Comparison of ENCODE assay signal across 8 cellular contexts in the genomic region with DNA sequence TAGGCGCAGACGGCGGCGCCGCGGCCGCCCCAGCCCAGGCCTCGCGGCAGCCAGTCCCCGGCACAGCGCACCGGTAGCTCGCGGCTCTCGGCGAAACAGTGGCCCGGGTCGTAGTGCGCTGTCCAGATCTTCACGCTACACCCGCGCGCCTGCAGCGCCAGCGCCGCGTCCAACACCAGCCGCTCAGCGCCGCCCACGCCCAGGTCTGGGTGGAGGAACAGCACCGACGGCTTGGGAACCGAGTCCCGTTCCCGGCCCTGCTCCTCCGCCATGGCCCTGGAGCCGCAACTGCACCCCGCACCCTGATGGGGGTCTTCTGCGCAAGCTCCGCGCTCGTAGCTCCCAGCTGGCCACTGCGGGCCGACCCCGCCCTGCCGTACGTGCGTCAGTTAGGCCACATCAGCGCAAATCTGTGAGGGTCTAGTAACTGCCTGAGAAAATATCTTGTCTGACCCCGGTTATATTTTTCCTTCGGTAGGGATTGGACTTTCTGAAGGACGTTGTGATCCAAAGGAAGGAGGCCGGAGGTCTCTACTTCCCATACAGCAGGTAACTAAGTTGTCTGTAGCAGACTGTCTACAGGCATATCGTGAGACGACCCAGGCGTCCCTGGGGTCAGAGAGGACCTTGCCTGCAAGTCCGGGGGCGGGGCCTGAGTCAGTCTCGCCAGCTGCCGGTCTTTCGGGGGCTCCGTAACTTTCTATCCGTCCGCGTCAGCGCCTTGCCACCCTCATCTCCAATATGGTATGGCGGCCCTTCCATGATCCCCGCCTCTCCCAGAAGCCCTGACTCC. TPM values are rescaled to one million over a fixed set of nuclear protein-coding genes. Genes with fewer than 3 reads are reported as not detected.
DNase-seq lines count a peak whose midpoint lies in the region; ATAC-seq and TF ChIP-seq lines count a peak whose summit lies in the region.

A gene with protein sequence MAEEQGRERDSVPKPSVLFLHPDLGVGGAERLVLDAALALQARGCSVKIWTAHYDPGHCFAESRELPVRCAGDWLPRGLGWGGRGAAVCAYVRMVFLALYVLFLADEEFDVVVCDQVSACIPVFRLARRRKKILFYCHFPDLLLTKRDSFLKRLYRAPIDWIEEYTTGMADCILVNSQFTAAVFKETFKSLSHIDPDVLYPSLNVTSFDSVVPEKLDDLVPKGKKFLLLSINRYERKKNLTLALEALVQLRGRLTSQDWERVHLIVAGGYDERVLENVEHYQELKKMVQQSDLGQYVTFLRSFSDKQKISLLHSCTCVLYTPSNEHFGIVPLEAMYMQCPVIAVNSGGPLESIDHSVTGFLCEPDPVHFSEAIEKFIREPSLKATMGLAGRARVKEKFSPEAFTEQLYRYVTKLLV (minus strand): TSS at position 320 of the 793 bp plus-strand sequence. CDS start 48 bp downstream, at position 272.
A gene (plus strand): TSS at position 660 of the 793 bp plus-strand sequence. CDS start 82 bp downstream, at position 742.

- H3K9me3 Mint-ChIP-seq in activated B cell treated with CpG ODN at 0.5 μM for 24 hours (no peaks in the 10 kb centered on the region), immature natural killer cell (peaks cover 0 to 2% (median 0%) of the 10 kb centered on the region in 6 donors)

- peak within 1 kb of the TSS; percentile 99 for H3K27ac ChIP-seq in AG04450 (ENCODE audit: low read depth, low read length)
- peak within 1 kb of the TSS; percentile 100 for H3K27ac ChIP-seq in caudate nucleus (ENCODE audit: low read depth, low read length)

- intact Hi-C loops in activated B cell treated with CpG ODN at 0.5 μM for 24 hours (cut with micrococcal nuclease), result loop anchor here (1.0 to 5.0 kb wide), 9 partner anchors 9 to 877 kb away; a partner anchor contains a TSS

- no peaks in the 10 kb centered on the region for H3K27me3 ChIP-seq in AG04450 (ENCODE audit: control insufficient read depth, insufficient read depth, low read length)

- CTCF ChIA-PET in AG04450 (lab: Charles Lee), result interaction anchor here (0.6 to 2.1 kb wide), 5 partner anchors 10 to 49 kb away, joined by 3 to 21 read pairs (median 7); no protein-coding TSS in a partner anchor
- CTCF ChIA-PET in activated B cell treated with CpG ODN at 0.5 μM for 24 hours (lab: Charles Lee), result interaction anchor here (1.6 to 6.0 kb wide), 5 partner anchors 11 to 58 kb away, joined by 4 to 40 read pairs (median 19); no protein-coding TSS in a partner anchor

- H3K9me3 ChIP-seq in AG04450 (ENCODE audit: control insufficient read depth, insufficient read depth, low read length), result no peaks in the 10 kb centered on the region; the same call in 1 of the 2 replicates

- no peaks in the 10 kb centered on the region for H3K27me3 Mint-ChIP-seq in activated B cell treated with CpG ODN at 0.5 μM for 24 hours
- H3K27me3 Mint-ChIP-seq in immature natural killer cell (ENCODE audit: low read depth in 3 of 3), result peaks cover 9 to 16% (median 9%) of the 10 kb centered on the region in 3 donors

- H3K27ac Mint-ChIP-seq in activated B cell treated with CpG ODN at 0.5 μM for 24 hours (peak within 1 kb of the TSS; percentile 100), immature natural killer cell (peak within 1 kb of the TSS; percentile 100)

- POLR2A ChIA-PET in AG04450 (lab: Yijun Ruan, JAX) (interaction anchor here (0.6 to 2.3 kb wide), 10 partner anchors 11 to 682 kb away, joined by 3 to 22 read pairs (median 4); no protein-coding TSS in a partner anchor), activated B cell treated with CpG ODN at 0.5 μM for 24 hours (lab: Charles Lee) (interaction anchor here (0.6 to 7.1 kb wide), 33 partner anchors 9 to 863 kb away, joined by 3 to 191 read pairs (median 5); a partner anchor contains a TSS)

- ATAC-seq in GM18909 (IDR thresholded peaks at IDR 0.05; ENCODE audit: poor library complexity, unreplicated experiment), result peak; percentile 94
- peak; percentile 89 for ATAC-seq in HG03175 (IDR thresholded peaks at IDR 0.05; ENCODE audit: unreplicated experiment)
- peak; percentile 89 for ATAC-seq in activated B cell treated with CpG ODN at 0.5 μM for 24 hours (ENCODE audit: low read depth)

- peak within 1 kb of the TSS; percentile 98 for H3K4me3 ChIP-seq in AG04450 (ENCODE audit: low read depth, low read length)

- H3K4me3 Mint-ChIP-seq in activated B cell treated with CpG ODN at 0.5 μM for 24 hours, result peak within 1 kb of the TSS; percentile 97
- peak within 1 kb of the TSS; percentile 99 to 100 (median 99) for H3K4me3 Mint-ChIP-seq in immature natural killer cell

- H3K4me1 Mint-ChIP-seq in activated B cell treated with CpG ODN at 0.5 μM for 24 hours (peaks cover 72% of the 10 kb centered on the region), immature natural killer cell (peaks cover 70 to 94% of the 10 kb centered on the region in 2 donors)

- TF ChIP-seq CTCF in AG04450 (IDR thresholded peaks at IDR 0.05; ENCODE audit: low read depth, low read length), result no peak
- TF ChIP-seq CTCF in activated B cell treated with CpG ODN at 0.5 μM for 24 hours (IDR thresholded peaks at IDR 0.05), result no peak

- DNase-seq in AG04450 (ENCODE audit: low read depth, low spot score), result peak; percentile 91
- peak; percentile 84 for DNase-seq in NCI-H226
- DNase-seq in activated B cell treated with CpG ODN at 0.5 μM for 24 hours, result peak; percentile 84
- DNase-seq in caudate nucleus (lab: John Stamatoyannopoulos, UW), result peak; percentile 52 to 97 (median 92)
- DNase-seq in immature natural killer cell, result peak; percentile 96 to 97 (median 96)
- peak; percentile 87 for DNase-seq in smooth muscle cell of the brain vasculature (ENCODE audit: low read depth, low spot score)

- peaks cover 86% of the 10 kb centered on the region for H3K36me3 Mint-ChIP-seq in activated B cell treated with CpG ODN at 0.5 μM for 24 hours (ENCODE audit: low read depth)
- H3K36me3 Mint-ChIP-seq in immature natural killer cell, result peaks cover 0 to 12% (median 11%) of the 10 kb centered on the region in 3 donors

RNA-seq across cellular contexts. Expression of the first gene that starts in this region (rescaled TPM):
- polyA plus RNA-seq in AG04450 (2011; rRNA removed), result 55.0 and 61.6 TPM in 2 replicates
- 31.5 and 35.6 TPM in 2 replicates for polyA minus RNA-seq in AG04450 (2011; rRNA and poly(A)+ RNA removed)
- total RNA-seq in activated B cell treated with CpG ODN at 0.5 μM for 24 hours, result 51.9 and 54.4 TPM in 2 replicates
- 10 to 100 TPM; 23.8 to 37.1 (median 32.4) TPM for polyA plus RNA-seq in immature natural killer cell

RNA-seq across cellular contexts. Expression of the second gene that starts in this region (rescaled TPM):
- 207 and 221 TPM in 2 replicates for polyA plus RNA-seq in AG04450 (2011; rRNA removed)
- polyA minus RNA-seq in AG04450 (2011; rRNA and poly(A)+ RNA removed), result 38.3 and 61.4 TPM in 2 replicates
- total RNA-seq in activated B cell treated with CpG ODN at 0.5 μM for 24 hours, result 200 and 243 TPM in 2 replicates
- 100 to 1,000 TPM; 408 to 447 (median 440) TPM for polyA plus RNA-seq in immature natural killer cell

Comparison
In these comparisons a context has a peak if more than half of its experiments do, and no peak if none do; other contexts are left out.
1. Peak in every context shown above with its lines: DNase-seq, ATAC-seq, H3K4me3 ChIP-seq and H3K27ac ChIP-seq.